11 cellular contexts compared by ENCODE assay signal in the genomic region with DNA sequence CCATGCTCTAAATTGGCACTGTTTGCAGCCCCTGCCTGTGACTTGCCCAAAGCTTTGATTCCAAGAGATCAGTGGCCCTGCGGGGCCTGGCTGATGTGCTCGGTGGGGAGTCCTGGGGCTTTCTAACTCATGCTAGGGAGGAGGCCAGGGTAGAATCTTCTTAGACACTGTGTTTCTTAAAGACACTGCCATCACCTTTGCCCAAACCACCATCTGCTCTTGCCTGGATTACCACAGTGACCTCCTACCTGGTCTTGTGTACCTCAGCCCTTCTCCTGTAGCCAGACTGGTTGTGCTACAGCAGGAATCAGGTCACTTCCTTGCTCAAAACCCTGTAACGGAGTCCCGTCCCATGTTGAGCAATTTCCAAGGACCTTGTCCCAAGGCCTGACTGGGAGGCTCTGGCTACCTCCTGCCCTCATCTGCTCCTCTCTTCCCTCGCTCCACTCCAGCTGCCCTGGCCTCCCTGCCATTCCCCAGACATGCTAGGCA.
DNase-seq lines count a peak whose midpoint lies in the region; ATAC-seq, FAIRE-seq and TF ChIP-seq lines count a peak whose summit lies in the region.
"Had no signal": no experiment of that assay in that cellular context is flagged by ENCODE, and none has a peak within 500 bp of the region (broad histone marks: within the 10 kb centered on the region; RNA-seq: fewer than 3 reads in every experiment).

No MANE protein-coding gene starts in this region.

- H2AFZ ChIP-seq in PC-9: no peak overlapping the region

- no peak for FAIRE-seq in pancreas (lab: Jason Lieb, UNC)

- H3K36me3 ChIP-seq in CD4-positive, CD25-positive, alpha-beta regulatory T cell (ENCODE audit: control insufficient read depth, insufficient read depth, low read length): peaks cover 4% of the 10 kb centered on the region
- no peaks in the 10 kb centered on the region for H3K36me3 ChIP-seq in PC-9 (ENCODE audit: low read depth)
- H3K36me3 ChIP-seq in heart right ventricle: peaks cover 0 to 13% (median 0%) of the 10 kb centered on the region in 9 donors
- H3K36me3 ChIP-seq in pancreas: no peaks in the 10 kb centered on the region

- no peak overlapping the region for H3K4me2 ChIP-seq in PC-9

- H3K4me3 ChIP-seq in CD4-positive, CD25-positive, alpha-beta regulatory T cell (ENCODE audit: low read depth, low read length): no peak overlapping the region
- H3K4me3 ChIP-seq in PC-9 (no peak overlapping the region), heart right ventricle (no peak overlapping the region), pancreas (no peak overlapping the region)

- no peak overlapping the region for H3K4me3 Mint-ChIP-seq in CD4-positive, CD25-positive, alpha-beta regulatory T cell
- H3K4me3 Mint-ChIP-seq: activated T-cell treated with anti-CD3 and anti-CD28 coated beads, Interleukin-2, amount 50 U/mL, for 4 hours had no signal

- H3K9me3 Mint-ChIP-seq in CD4-positive, CD25-positive, alpha-beta regulatory T cell: no peaks in the 10 kb centered on the region
- H3K9me3 Mint-ChIP-seq: activated T-cell treated with anti-CD3 and anti-CD28 coated beads, Interleukin-2, amount 50 U/mL, for 4 hours had no signal

- no TSS peak for BruUV-seq in PC-9 (replicated peaks; lab: Mats Ljungman, UMichigan)

- H3K79me2 ChIP-seq in PC-9 (ENCODE audit: low read depth): no peaks in the 10 kb centered on the region

- no peaks in the 10 kb centered on the region for H3K9me2 ChIP-seq in PC-9 (ENCODE audit: insufficient read depth)

- H3K4me1 Mint-ChIP-seq in CD4-positive, CD25-positive, alpha-beta regulatory T cell: peaks cover 2 to 8% (median 7%) of the 10 kb centered on the region in 4 donors

- POLR2A ChIA-PET in PC-9 (lab: Charles Lee; ENCODE audit: unreplicated experiment): interaction anchor here (0.8 kb wide), 1 partner anchor 31 kb away, joined by 4 read pairs; no protein-coding TSS in a partner anchor

- H3K9me3 ChIP-seq in CD4-positive, CD25-positive, alpha-beta regulatory T cell (ENCODE audit: control insufficient read depth in 2 of 2, low read length in 2 of 2): no peaks in the 10 kb centered on the region
- H3K9me3 ChIP-seq in PC-9 (ENCODE audit: insufficient read depth, low read depth) (no peaks in the 10 kb centered on the region), heart right ventricle (no peaks in the 10 kb centered on the region), pancreas (no peaks in the 10 kb centered on the region)

- peak overlapping the region in 2 of 3 donors; percentile 31 to 70 for H3K27ac Mint-ChIP-seq in CD4-positive, CD25-positive, alpha-beta regulatory T cell

- H3K4me1 ChIP-seq in CD4-positive, CD25-positive, alpha-beta regulatory T cell (ENCODE audit: control insufficient read depth, insufficient read depth, low read length, poor library complexity, severe bottlenecking): no peaks in the 10 kb centered on the region
- H3K4me1 ChIP-seq in PC-9 (replicated peaks; ENCODE audit: insufficient read depth) (peaks cover 13% of the 10 kb centered on the region), heart right ventricle (peaks cover 3 to 75% (median 44%) of the 10 kb centered on the region in 9 donors), pancreas (peaks cover 44 to 64% (median 61%) of the 10 kb centered on the region in 3 donors)

- 46 to 47% methylated on average over 5 of the region's 5 CpGs for WGBS in heart right ventricle, 2 donors
- 37 to 43% methylated on average over 5 of the region's 5 CpGs for WGBS in pancreas, 2 donors

- no peak for DNase-seq in CD4-positive, CD25-positive, alpha-beta regulatory T cell
- peak in 1 of 2 experiments; percentile 36 for DNase-seq in PC-9
- no peak for DNase-seq in heart right ventricle
- peak in 5 of 6 donors; percentile 52 to 73 (median 70) for DNase-seq in pancreas
- DNase-seq in EL: no peak
- DNase-seq in pons (ENCODE audit: low spot score): no peak
- DNase-seq: activated T-cell treated with anti-CD3 and anti-CD28 coated beads, Interleukin-2, amount 50 U/mL, for 4 hours; NCI-H2107 had no signal

- H3K27ac ChIP-seq in CD4-positive, CD25-positive, alpha-beta regulatory T cell (ENCODE audit: insufficient read depth, low read length, poor library complexity, severe bottlenecking): no peak overlapping the region
- H3K27ac ChIP-seq in PC-9: peak overlapping the region; percentile 22; the same call in 1 of the 2 replicates
- peak overlapping the region in 8 of 10 donors; percentile 2 to 87 (median 43) for H3K27ac ChIP-seq in heart right ventricle
- peak overlapping the region; percentile 25 to 94 (median 72) for H3K27ac ChIP-seq in pancreas

- no peaks in the 10 kb centered on the region for H3K27me3 Mint-ChIP-seq in CD4-positive, CD25-positive, alpha-beta regulatory T cell

- no peak for TF ChIP-seq CTCF in PC-9 (conservative IDR thresholded peaks at IDR 0.05)
- TF ChIP-seq CTCF in heart right ventricle (IDR thresholded peaks at IDR 0.05): no peak
- no peak for TF ChIP-seq CTCF in pancreas (IDR thresholded peaks at IDR 0.05)

- H3K36me3 Mint-ChIP-seq in CD4-positive, CD25-positive, alpha-beta regulatory T cell: peaks cover 23% of the 10 kb centered on the region

- H3F3A ChIP-seq in PC-9 (ENCODE audit: insufficient read depth, low read depth): peaks cover 8% of the 10 kb centered on the region; the same call in 1 of the 2 replicates

- intact Hi-C loops in PC-9 (cut with micrococcal nuclease; ENCODE audit: unreplicated experiment) (no loop called here), heart right ventricle (cut with DNase I) (no loop called here), pancreas (cut with DNase I) (no loop called here)

- CTCF ChIA-PET in PC-9 (lab: Charles Lee): interaction anchor here (0.6 to 0.7 kb wide), 2 partner anchors 51 to 97 kb away, joined by 3 to 6 read pairs; no protein-coding TSS in a partner anchor

- no peak for ATAC-seq in CD4-positive, CD25-positive, alpha-beta regulatory T cell (ENCODE audit: low read depth in 2 of 2)
- ATAC-seq in heart right ventricle (peak in 2 of 8 donors; percentile 5 to 6), pancreas (peak; percentile 54 to 80 (median 62)), HG02759 (IDR thresholded peaks at IDR 0.05; ENCODE audit: unreplicated experiment) (no peak), HG03025 (IDR thresholded peaks at IDR 0.05; ENCODE audit: low FRiP score, unreplicated experiment) (no peak)
- ATAC-seq: activated CD4-positive, CD25-positive, alpha-beta regulatory T cell treated with anti-CD3 and anti-CD28 coated beads, Interleukin-2, amount 50 U/mL, for 24 hours; activated T-cell treated with anti-CD3 and anti-CD28 coated beads, Interleukin-2, amount 50 U/mL, for 4 hours had no signal

- H3K27me3 ChIP-seq in CD4-positive, CD25-positive, alpha-beta regulatory T cell (ENCODE audit: control insufficient read depth, insufficient read depth, low read length): no peaks in the 10 kb centered on the region
- H3K27me3 ChIP-seq in PC-9 (ENCODE audit: insufficient read depth, low read depth) (no peaks in the 10 kb centered on the region), heart right ventricle (no peaks in the 10 kb centered on the region), pancreas (no peaks in the 10 kb centered on the region)

- no peaks in the 10 kb centered on the region for H4K20me1 ChIP-seq in PC-9 (ENCODE audit: insufficient read depth)

Comparison
In these comparisons a context has a peak if more than half of its experiments do, and no peak if none do; other contexts are left out.
1. ATAC-seq: peak in pancreas (4 of 4); none in CD4-positive, CD25-positive, alpha-beta regulatory T cell (0 of 2), HG02759 (single experiment) and HG03025 (single experiment).
2. DNase-seq: peak in pancreas (5 of 6); none in CD4-positive, CD25-positive, alpha-beta regulatory T cell (0 of 3), heart right ventricle (0 of 2), EL (single experiment) and pons (single experiment).